14 cellular contexts compared by ENCODE assay signal in genomic region chr16:88279998-88280397, GRCh38.
DNase-seq lines count a peak whose midpoint lies in the region; ATAC-seq, FAIRE-seq and TF ChIP-seq lines count a peak whose summit lies in the region.
"Had no signal": no experiment of that assay in that cellular context is flagged by ENCODE, and none has a peak within 500 bp of the region (broad histone marks: within the 10 kb centered on the region; RNA-seq: fewer than 3 reads in every experiment).

No MANE protein-coding gene starts in this region.

- H2BK12ac ChIP-seq in neuronal stem cell (ENCODE audit: low read length), result no peak overlapping the region

- no peak for TF ChIP-seq CTCF in glutamatergic neuron (IDR thresholded peaks at IDR 0.05; ENCODE audit: partially characterized antibody, unreplicated experiment)
- TF ChIP-seq CTCF in foreskin fibroblast (IDR thresholded peaks at IDR 0.05; ENCODE audit: low read depth, low read length), result no peak

- intact Hi-C loops in left ventricle myocardium superior (cut with micrococcal nuclease), result no loop called here
- intact Hi-C loops in Right ventricle myocardium inferior (cut with DNase I), result no loop called here

- no CpG with 5 or more reads among the region's 18 CpGs for WGBS in neuronal stem cell (ENCODE audit: extremely low coverage in 2 of 2, insufficient read length in 2 of 2, insufficient replicate concordance in 1 of 2), 2 donors

- H3K36me3 ChIP-seq in neuronal stem cell (replicated peaks in 1 of 2; ENCODE audit: control insufficient read depth in 2 of 2, insufficient read depth in 2 of 2, low read length in 2 of 2), result no peaks in the 10 kb centered on the region
- H3K36me3 ChIP-seq: BLaER1 treated with 17β-estradiol and CSF1 and Interleukin-3, amounts not matched to agents 10 nM and 100 nM had no signal

- no peak overlapping the region for H3K4me2 ChIP-seq in neuronal stem cell (ENCODE audit: insufficient read depth, low read length, poor library complexity, severe bottlenecking)
- H3K4me2 ChIP-seq: BLaER1 treated with 17β-estradiol and CSF1 and Interleukin-3, amounts not matched to agents 10 nM and 100 nM had no signal

- no peak overlapping the region for H2AK5ac ChIP-seq in neuronal stem cell (ENCODE audit: low read depth, low read length)

- no peak overlapping the region for H3K27ac Mint-ChIP-seq in glutamatergic neuron (ENCODE audit: unreplicated experiment)
- H3K27ac Mint-ChIP-seq: B cell; CD8-positive, alpha-beta T cell; H9 had no signal

- H3K27ac ChIP-seq in neuronal stem cell (replicated peaks; ENCODE audit: low read length), result no peak overlapping the region
- H3K27ac ChIP-seq: BLaER1 treated with 17β-estradiol and CSF1 and Interleukin-3, amounts not matched to agents 10 nM and 100 nM had no signal

- H3K4ac ChIP-seq in neuronal stem cell (ENCODE audit: low read length), result no peak overlapping the region

- H2BK15ac ChIP-seq in neuronal stem cell (ENCODE audit: low read length), result no peak overlapping the region

- FAIRE-seq in HTR-8/SVneo (lab: Jason Lieb, UNC), result no peak
- FAIRE-seq: H1 had no signal

- H2AFZ ChIP-seq in neuronal stem cell (ENCODE audit: low read length), result no peak overlapping the region

- no peak overlapping the region for H2BK5ac ChIP-seq in neuronal stem cell (ENCODE audit: low read length)

- H4K91ac ChIP-seq in neuronal stem cell (ENCODE audit: low read depth, low read length, poor library complexity), result no peak overlapping the region

- peak overlapping the region in 1 of 2 donors; percentile 5 for H3K4me3 ChIP-seq in neuronal stem cell (ENCODE audit: low read length in 2 of 2)
- no peak overlapping the region for H3K4me3 ChIP-seq in foreskin fibroblast (ENCODE audit: low read depth in 1 of 2, low read length in 2 of 2)
- H3K4me3 ChIP-seq: BLaER1 treated with 17β-estradiol and CSF1 and Interleukin-3, amounts not matched to agents 10 nM and 100 nM had no signal

- H3K9me3 Mint-ChIP-seq in glutamatergic neuron (ENCODE audit: unreplicated experiment), result peaks cover 14% of the 10 kb centered on the region
- H3K9me3 Mint-ChIP-seq: CD8-positive, alpha-beta T cell had no signal

- H3K14ac ChIP-seq in neuronal stem cell (ENCODE audit: low read length), result no peak overlapping the region

- H3K9me3 ChIP-seq in neuronal stem cell (replicated peaks in 1 of 2; ENCODE audit: control insufficient read depth in 2 of 2, insufficient read depth in 1 of 2, low read depth in 1 of 2, low read length in 2 of 2), result peaks cover 20 to 24% of the 10 kb centered on the region in 2 donors

- peak overlapping the region; percentile 81 for H3K23ac ChIP-seq in neuronal stem cell (ENCODE audit: low read depth, low read length, poor library complexity)

- no peak overlapping the region for H3K9ac ChIP-seq in neuronal stem cell (ENCODE audit: low read depth, low read length, poor library complexity)
- H3K9ac ChIP-seq: BLaER1 treated with 17β-estradiol and CSF1 and Interleukin-3, amounts not matched to agents 10 nM and 100 nM had no signal

- peaks cover 5% of the 10 kb centered on the region for H3K36me3 Mint-ChIP-seq in glutamatergic neuron (ENCODE audit: unreplicated experiment)
- H3K36me3 Mint-ChIP-seq: CD8-positive, alpha-beta T cell had no signal

- no peak overlapping the region for H2BK120ac ChIP-seq in neuronal stem cell (ENCODE audit: low read depth, low read length)

- DNase-seq in left ventricle myocardium superior (peak; percentile 2), Right ventricle myocardium inferior (ENCODE audit: missing footprints) (no peak), glutamatergic neuron (peak; percentile 1), neuronal stem cell (ENCODE audit: low spot score) (no peak), foreskin fibroblast (no peak), HTR-8/SVneo (ENCODE audit: insufficient read length, low spot score) (no peak)
- DNase-seq: Calu3; CD8-positive, alpha-beta T cell; DMS79 treated with DMSO at 0.1 percent for 48 hours; GF-D8; H9 had no signal

- H3K79me1 ChIP-seq in neuronal stem cell (ENCODE audit: low read depth, low read length), result no peaks in the 10 kb centered on the region

- H3K4me1 Mint-ChIP-seq in glutamatergic neuron (ENCODE audit: low read depth, unreplicated experiment), result peaks cover 16% of the 10 kb centered on the region
- H3K4me1 Mint-ChIP-seq: B cell, H9 had no signal

- peaks cover 4% of the 10 kb centered on the region for H3K27me3 Mint-ChIP-seq in glutamatergic neuron (ENCODE audit: unreplicated experiment)
- H3K27me3 Mint-ChIP-seq: B cell had no signal

- H4K8ac ChIP-seq in neuronal stem cell (ENCODE audit: low read depth, low read length), result no peak overlapping the region

- no peaks in the 10 kb centered on the region for H3K4me1 ChIP-seq in neuronal stem cell (ENCODE audit: control insufficient read depth in 2 of 2, insufficient read depth in 1 of 2, low read depth in 1 of 2, low read length in 2 of 2)

- no peak overlapping the region for H3K4me3 Mint-ChIP-seq in glutamatergic neuron (ENCODE audit: unreplicated experiment)
- H3K4me3 Mint-ChIP-seq: B cell; CD8-positive, alpha-beta T cell; H9 had no signal

- ATAC-seq in left ventricle myocardium superior (no peak), Right ventricle myocardium inferior (no peak)
- ATAC-seq: CD8-positive, alpha-beta T cell had no signal

- H3K18ac ChIP-seq in neuronal stem cell (ENCODE audit: low read length), result no peak overlapping the region

- no peaks in the 10 kb centered on the region for H3K27me3 ChIP-seq in neuronal stem cell (ENCODE audit: control insufficient read depth in 3 of 3, insufficient read depth in 3 of 3, low read depth in 1 of 3, low read length in 3 of 3)
- H3K27me3 ChIP-seq: BLaER1 treated with 17β-estradiol and CSF1 and Interleukin-3, amounts not matched to agents 10 nM and 100 nM had no signal

Comparison
In these comparisons a context has a peak if more than half of its experiments do, and no peak if none do; other contexts are left out.
1. DNase-seq: peak in left ventricle myocardium superior (single experiment) and glutamatergic neuron (single experiment); none in Right ventricle myocardium inferior (single experiment), neuronal stem cell (single experiment), foreskin fibroblast (0 of 2) and HTR-8/SVneo (single experiment).